10 cellular contexts compared by ENCODE assay signal in the genomic region with DNA sequence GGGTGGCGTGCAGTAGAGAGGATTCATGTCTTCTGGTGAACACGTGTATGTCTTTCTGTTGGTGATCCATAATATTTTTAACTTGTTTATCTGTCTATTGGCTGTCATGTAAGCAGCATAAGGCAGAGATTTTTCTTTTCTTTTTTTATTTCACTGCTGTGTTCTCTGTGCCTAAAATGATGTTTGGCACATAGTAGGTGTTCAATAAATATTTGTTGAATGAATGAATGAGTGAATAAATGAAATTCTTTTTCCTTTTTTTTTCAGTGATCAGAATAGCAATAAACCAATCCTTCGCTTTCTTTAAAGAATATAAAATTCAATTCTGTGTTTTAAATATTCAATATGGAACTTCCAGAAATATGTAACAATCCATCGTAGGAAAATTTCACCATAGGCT. TPM values are rescaled to one million over a fixed set of nuclear protein-coding genes. Genes with fewer than 3 reads are reported as not detected.
"Had no signal": no experiment of that assay in that cellular context is flagged by ENCODE, and none has a peak within 500 bp of the region (broad histone marks: within the 10 kb centered on the region; RNA-seq: fewer than 3 reads in every experiment).

No MANE protein-coding gene starts in this region.

- DNase-seq: GM23248, GOT3, H7, HFFc6, IMR-90, KBM-7 had no signal

- H3K9me3 Mint-ChIP-seq: HFFc6 had no signal

- H3K4me3 Mint-ChIP-seq: HFFc6 had no signal

- H2AFZ ChIP-seq: GM23248 had no signal

- H3K4me3 ChIP-seq: GM23248, HAP-1 had no signal

- H3K36me3 ChIP-seq: HAP-1 had no signal

- ATAC-seq: HCT116 had no signal

- H3K9me3 ChIP-seq: HAP-1 had no signal

- H3K9ac ChIP-seq: GM23248 had no signal

- H3K27ac Mint-ChIP-seq: HFFc6 had no signal

- FAIRE-seq: HTR-8/SVneo had no signal

- H3K4me1 ChIP-seq: HAP-1 had no signal

- H3K27ac ChIP-seq: GM23248 had no signal

RNA-seq across cellular contexts. Expression of gene MAK, which starts 30.0 kb away (rescaled TPM):
- total RNA-seq: GM23248, HFFc6, HT-29, IMR-90 had no signal
- polyA plus RNA-seq: IMR-90 had no signal
